13 cellular contexts compared by ENCODE assay signal in the genomic region with DNA sequence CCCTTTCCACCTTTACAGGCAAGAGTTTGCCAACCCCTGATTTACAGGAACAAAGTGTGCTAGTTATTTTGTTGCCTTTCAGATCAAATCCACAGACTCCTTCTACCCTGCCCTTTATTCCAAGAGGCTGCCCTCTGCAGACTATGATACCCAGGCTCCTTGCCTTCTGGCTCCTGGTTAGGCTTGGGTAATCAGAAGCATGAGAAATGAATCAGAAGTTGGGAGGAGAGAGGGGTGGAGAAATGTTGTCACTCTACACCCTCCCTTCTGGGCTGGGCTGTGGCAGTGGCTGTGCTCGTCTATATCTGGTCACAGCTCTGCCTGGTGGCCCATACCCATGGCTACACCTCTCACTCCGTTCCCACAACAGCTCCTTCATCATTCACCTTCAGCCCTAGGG.
DNase-seq lines count a peak whose midpoint lies in the region; ATAC-seq and TF ChIP-seq lines count a peak whose summit lies in the region.
"Had no signal": no experiment of that assay in that cellular context is flagged by ENCODE, and none has a peak within 500 bp of the region (broad histone marks: within the 10 kb centered on the region; RNA-seq: fewer than 3 reads in every experiment).

No MANE protein-coding gene starts in this region.

- no peaks in the 10 kb centered on the region for H3K9me3 ChIP-seq in lung (ENCODE audit: control insufficient read depth in 2 of 2, insufficient read depth in 1 of 2, low read length in 1 of 2)
- no peaks in the 10 kb centered on the region for H3K9me3 ChIP-seq in CD4-positive, alpha-beta memory T cell (ENCODE audit: control insufficient read depth in 1 of 2, low read length in 2 of 2)
- H3K9me3 ChIP-seq: suprapubic skin had no signal

- no peak overlapping the region for H3K4me3 ChIP-seq in epithelial cell of proximal tubule (ENCODE audit: low read depth, low read length)
- H3K4me3 ChIP-seq in lung = no peak overlapping the region
- no peak overlapping the region for H3K4me3 ChIP-seq in CD4-positive, alpha-beta memory T cell (ENCODE audit: low read length in 2 of 2)
- H3K4me3 ChIP-seq: PC-9, suprapubic skin had no signal

- H3K4me3 Mint-ChIP-seq in CD4-positive, alpha-beta memory T cell = no peak overlapping the region
- H3K4me3 Mint-ChIP-seq: dendritic cell treated with granulocyte-macrophage colony-stimulating factor and Interleukin-4, amounts not matched to agents 40 ng/mL and 50 ng/mL, for 4 days had no signal

- H3K9me3 Mint-ChIP-seq in CD4-positive, alpha-beta memory T cell = peaks cover 0 to 5% (median 2%) of the 10 kb centered on the region in 8 donors

- H3K27me3 ChIP-seq in lung (ENCODE audit: control insufficient read depth, insufficient read depth) = no peaks in the 10 kb centered on the region
- H3K27me3 ChIP-seq in CD4-positive, alpha-beta memory T cell (ENCODE audit: insufficient read depth, low read length) = no peaks in the 10 kb centered on the region
- H3K27me3 ChIP-seq: suprapubic skin had no signal

- no peaks in the 10 kb centered on the region for H3K4me1 ChIP-seq in lung (ENCODE audit: control insufficient read depth in 2 of 2, insufficient read depth in 2 of 2, low read length in 2 of 2)
- no peaks in the 10 kb centered on the region for H3K4me1 ChIP-seq in CD4-positive, alpha-beta memory T cell (ENCODE audit: insufficient read depth, low read length)
- H3K4me1 ChIP-seq: suprapubic skin had no signal

- TF ChIP-seq CTCF in epithelial cell of proximal tubule (conservative IDR thresholded peaks at IDR 0.05; ENCODE audit: low read depth, low read length) (peak; percentile 26), lung (IDR thresholded peaks at IDR 0.05; ENCODE audit: control extremely low read depth, extremely low read depth) (no peak)

- H3K36me3 Mint-ChIP-seq in CD4-positive, alpha-beta memory T cell = peaks cover 0 to 1% of the 10 kb centered on the region in 2 donors

- POLR2A ChIA-PET in CD4-positive, alpha-beta memory T cell (lab: Charles Lee; ENCODE audit: partially characterized antibody) = no interaction called here

- ATAC-seq in lung (ENCODE audit: insufficient read depth, low FRiP score) (peak; percentile 41), GM18520 (IDR thresholded peaks at IDR 0.05; ENCODE audit: unreplicated experiment) (no peak)

- CTCF ChIA-PET in CD4-positive, alpha-beta memory T cell (lab: Charles Lee; ENCODE audit: partially characterized antibody) = no interaction called here

- no peaks in the 10 kb centered on the region for H3K4me1 Mint-ChIP-seq in CD4-positive, alpha-beta memory T cell

- intact Hi-C loops in CD4-positive, alpha-beta memory T cell (cut with micrococcal nuclease) = no loop called here

- no peak overlapping the region for H3K27ac ChIP-seq in lung (ENCODE audit: low read depth in 1 of 2, low read length in 1 of 2)
- H3K27ac ChIP-seq in CD4-positive, alpha-beta memory T cell (ENCODE audit: low read depth, low read length) = no peak overlapping the region
- H3K27ac ChIP-seq: PC-9, suprapubic skin had no signal

- no peaks in the 10 kb centered on the region for H3K36me3 ChIP-seq in lung (ENCODE audit: control insufficient read depth in 2 of 2, insufficient read depth in 2 of 2, low read length in 2 of 2)
- no peaks in the 10 kb centered on the region for H3K36me3 ChIP-seq in CD4-positive, alpha-beta memory T cell (ENCODE audit: insufficient read depth, low read length)
- H3K36me3 ChIP-seq: suprapubic skin had no signal

- WGBS in lung, 2 donors = 79 to 85% methylated on average over 2 of the region's 2 CpGs

- peak overlapping the region in 1 of 7 donors; percentile 15 for H3K27ac Mint-ChIP-seq in CD4-positive, alpha-beta memory T cell
- H3K27ac Mint-ChIP-seq: dendritic cell treated with granulocyte-macrophage colony-stimulating factor and Interleukin-4, amounts not matched to agents 40 ng/mL and 50 ng/mL, for 4 days had no signal

- peak; percentile 88 for DNase-seq in AG08395 (ENCODE audit: low spot score)
- peak; percentile 66 for DNase-seq in LHCN-M2 (ENCODE audit: low read depth)
- DNase-seq in epithelial cell of proximal tubule (ENCODE audit: low read depth) = peak; percentile 37
- no peak for DNase-seq in lung (ENCODE audit: low spot score)
- DNase-seq in DMS79 (lab: John Stamatoyannopoulos, UW) = no peak
- no peak for DNase-seq in CD4-positive, alpha-beta memory T cell
- no peak for DNase-seq in activated T-cell treated with anti-CD3 and anti-CD28 coated beads, Interleukin-2, amount 50 U/mL, for 1 hour
- DNase-seq: NCI-H2081 treated with DMSO at 0.1 percent for 48 hours; PC-9; stimulated activated CD4-positive, alpha-beta T cell treated with anti-CD3 and anti-CD28 coated beads, Interleukin-4, amount 100 ng/mL, for 1 hour had no signal

- peaks cover 3 to 5% of the 10 kb centered on the region in 2 donors for H3K27me3 Mint-ChIP-seq in CD4-positive, alpha-beta memory T cell

Comparison
In these comparisons a context has a peak if more than half of its experiments do, and no peak if none do; other contexts are left out.
1. DNase-seq: peak in AG08395 (single experiment), LHCN-M2 (single experiment) and epithelial cell of proximal tubule (single experiment); none in lung (single experiment), DMS79 (single experiment), CD4-positive, alpha-beta memory T cell (0 of 5) and activated T-cell treated with anti-CD3 and anti-CD28 coated beads, Interleukin-2, amount 50 U/mL, for 1 hour (single experiment).